In the genomic region with DNA sequence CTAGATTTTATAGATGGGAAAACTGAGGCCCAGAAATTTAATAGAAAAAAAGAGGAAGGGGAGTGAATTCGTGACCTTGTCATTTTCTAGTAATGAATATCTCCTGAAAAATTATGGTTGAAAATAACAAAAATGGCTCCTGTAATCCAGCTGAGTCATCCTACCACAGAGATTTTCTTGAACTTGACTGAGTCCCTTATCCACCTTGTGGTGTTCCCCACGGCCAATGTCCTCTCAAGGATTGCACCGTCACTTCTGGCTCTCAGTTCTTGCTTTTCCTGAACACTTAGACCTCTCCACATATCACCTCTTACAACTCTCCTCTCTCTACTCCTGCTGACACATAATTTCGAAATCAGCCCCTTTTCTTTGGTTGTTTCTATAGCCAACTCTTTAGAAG, we compare ENCODE assay signal across 8 cellular contexts. TPM values are rescaled to one million over a fixed set of nuclear protein-coding genes. Genes with fewer than 3 reads are reported as not detected.
DNase-seq lines count a peak whose midpoint lies in the region; ATAC-seq lines count a peak whose summit lies in the region.

No MANE protein-coding gene starts in this region.

- no peaks in the 10 kb centered on the region for H3K36me3 ChIP-seq in Karpas-422 (ENCODE audit: insufficient read depth, low read length)

- H3K27ac ChIP-seq in Karpas-422 (ENCODE audit: low read length) = no peak overlapping the region; the same call in 1 of the 2 replicates

- H3K4me1 ChIP-seq in Karpas-422 (ENCODE audit: low read length) = peaks cover 60% of the 10 kb centered on the region

- H3K27me3 Mint-ChIP-seq in activated naive CD8-positive, alpha-beta T cell treated with anti-CD3 and anti-CD28 coated beads, Interleukin-2, amount 50 U/mL, for 24 hours = no peaks in the 10 kb centered on the region
- H3K27me3 Mint-ChIP-seq in natural killer cell treated with Interleukin-12 subunit alpha and Interleukin-12 subunit beta and Interleukin-15 and Interleukin-18, amount 100 ng/mL, for 72 hours = no peaks in the 10 kb centered on the region

- H3K4me3 ChIP-seq in Karpas-422 (ENCODE audit: low read length) = 0 out of 2 replicates have a peak overlapping the region, but pooled peaks have one; percentile 86

- H3K9me2 ChIP-seq in Karpas-422 (replicated peaks; ENCODE audit: insufficient read depth, low read length) = no peaks in the 10 kb centered on the region

- no peaks in the 10 kb centered on the region for H3K9me3 ChIP-seq in Karpas-422 (ENCODE audit: low read length)

- peaks cover 40% of the 10 kb centered on the region for H3K4me1 Mint-ChIP-seq in activated naive CD8-positive, alpha-beta T cell treated with anti-CD3 and anti-CD28 coated beads, Interleukin-2, amount 50 U/mL, for 24 hours
- H3K4me1 Mint-ChIP-seq in natural killer cell treated with Interleukin-12 subunit alpha and Interleukin-12 subunit beta and Interleukin-15 and Interleukin-18, amount 100 ng/mL, for 72 hours (ENCODE audit: low read depth in 2 of 2) = peaks cover 6 to 29% of the 10 kb centered on the region in 2 donors

- no peak overlapping the region for H3K27ac Mint-ChIP-seq in activated naive CD8-positive, alpha-beta T cell treated with anti-CD3 and anti-CD28 coated beads, Interleukin-2, amount 50 U/mL, for 24 hours
- H3K27ac Mint-ChIP-seq in natural killer cell treated with Interleukin-12 subunit alpha and Interleukin-12 subunit beta and Interleukin-15 and Interleukin-18, amount 100 ng/mL, for 72 hours = peak overlapping the region in 1 of 2 donors; percentile 48

- peaks cover 2% of the 10 kb centered on the region for H3K36me3 Mint-ChIP-seq in activated naive CD8-positive, alpha-beta T cell treated with anti-CD3 and anti-CD28 coated beads, Interleukin-2, amount 50 U/mL, for 24 hours (ENCODE audit: low read depth)
- no peaks in the 10 kb centered on the region for H3K36me3 Mint-ChIP-seq in natural killer cell treated with Interleukin-12 subunit alpha and Interleukin-12 subunit beta and Interleukin-15 and Interleukin-18, amount 100 ng/mL, for 72 hours

- H3K4me3 Mint-ChIP-seq in activated naive CD8-positive, alpha-beta T cell treated with anti-CD3 and anti-CD28 coated beads, Interleukin-2, amount 50 U/mL, for 24 hours = peak overlapping the region; percentile 83
- H3K4me3 Mint-ChIP-seq in natural killer cell treated with Interleukin-12 subunit alpha and Interleukin-12 subunit beta and Interleukin-15 and Interleukin-18, amount 100 ng/mL, for 72 hours = peak overlapping the region; percentile 87

- no peaks in the 10 kb centered on the region for H3K9me3 Mint-ChIP-seq in activated naive CD8-positive, alpha-beta T cell treated with anti-CD3 and anti-CD28 coated beads, Interleukin-2, amount 50 U/mL, for 24 hours
- no peaks in the 10 kb centered on the region for H3K9me3 Mint-ChIP-seq in natural killer cell treated with Interleukin-12 subunit alpha and Interleukin-12 subunit beta and Interleukin-15 and Interleukin-18, amount 100 ng/mL, for 72 hours

- DNase-seq in DMS53 (lab: John Stamatoyannopoulos, UW) = peak; percentile 19
- DNase-seq in DMS53 treated with DMSO at 0.1 percent for 48 hours (lab: John Stamatoyannopoulos, UW; ENCODE audit: unreplicated experiment) = no peak
- DNase-seq in Karpas-422 = no peak
- no peak for DNase-seq in activated naive CD8-positive, alpha-beta T cell treated with anti-CD3 and anti-CD28 coated beads, Interleukin-2, amount 50 U/mL, for 24 hours
- no peak for DNase-seq in natural killer cell treated with Interleukin-12 subunit alpha and Interleukin-12 subunit beta and Interleukin-15 and Interleukin-18, amount 100 ng/mL, for 72 hours (ENCODE audit: low spot score)
- DNase-seq in NCI-H1694 treated with DMSO at 0.1 percent for 48 hours (lab: John Stamatoyannopoulos, UW) = no peak

- H3K79me2 ChIP-seq in Karpas-422 (ENCODE audit: low read length) = peaks cover 28% of the 10 kb centered on the region

- ATAC-seq in activated naive CD8-positive, alpha-beta T cell treated with anti-CD3 and anti-CD28 coated beads, Interleukin-2, amount 50 U/mL, for 24 hours = no peak
- ATAC-seq in natural killer cell treated with Interleukin-12 subunit alpha and Interleukin-12 subunit beta and Interleukin-15 and Interleukin-18, amount 100 ng/mL, for 72 hours = no peak
- no peak for ATAC-seq in GM19463 (IDR thresholded peaks at IDR 0.05; ENCODE audit: unreplicated experiment)
- no peak for ATAC-seq in HG03378 (IDR thresholded peaks at IDR 0.05; ENCODE audit: unreplicated experiment)

- H3K4me2 ChIP-seq in Karpas-422 (ENCODE audit: low read depth, low read length, poor library complexity, severe bottlenecking) = peak overlapping the region; percentile 91

- no peak overlapping the region for H3K9ac ChIP-seq in Karpas-422 (ENCODE audit: low read length)

- H3K27me3 ChIP-seq in Karpas-422 (ENCODE audit: low read length) = no peaks in the 10 kb centered on the region

- no peaks in the 10 kb centered on the region for H4K20me1 ChIP-seq in Karpas-422 (ENCODE audit: insufficient read depth, low read depth, low read length)

- no peak overlapping the region for H2AFZ ChIP-seq in Karpas-422 (ENCODE audit: low read length)

RNA-seq across cellular contexts. Expression of gene KATNAL1, which starts 1.2 kb away (rescaled TPM):
- 13.4 and 35.6 TPM in 2 replicates for total RNA-seq in Karpas-422 (2014; rRNA removed; shearing (Covaris generic); ENCODE audit: low replicate concordance)
- total RNA-seq in natural killer cell treated with Interleukin-12 subunit alpha and Interleukin-12 subunit beta and Interleukin-15 and Interleukin-18, amount 100 ng/mL, for 72 hours = 10 to 100 TPM in 1 of 2 donors, 1 to 10 TPM in 1; 9.6 to 22.4 TPM
